ENCODE assay signal across 2 cellular contexts in the genomic region with DNA sequence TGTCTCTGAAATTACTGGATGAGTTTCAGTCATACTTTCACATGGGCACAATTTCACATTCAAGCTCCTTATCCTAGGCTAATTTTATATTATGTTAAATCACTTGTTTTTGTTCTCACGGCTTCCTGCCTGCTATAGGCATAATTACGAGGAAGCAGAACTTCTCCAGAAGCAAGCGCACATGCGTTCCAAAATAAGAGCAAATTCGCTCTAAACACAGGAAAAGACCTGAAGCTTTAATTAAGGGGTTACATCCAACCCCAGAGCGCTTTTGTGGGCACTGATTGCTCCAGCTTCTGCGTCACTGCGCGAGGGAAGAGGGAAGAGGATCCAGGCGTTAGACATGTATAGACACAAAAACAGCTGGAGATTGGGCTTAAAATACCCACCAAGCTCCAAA.
TF ChIP-seq lines count a peak whose summit lies in the region.

A gene with protein sequence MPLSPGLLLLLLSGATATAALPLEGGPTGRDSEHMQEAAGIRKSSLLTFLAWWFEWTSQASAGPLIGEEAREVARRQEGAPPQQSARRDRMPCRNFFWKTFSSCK (plus strand): TSS at position 301 of the 400 bp plus-strand sequence. CDS start 193 bp downstream, outside the sequence.

TF ChIP-seq in GM23338, 12 proteins besides CTCF, POLR2A, EP300 and RAD21 (continued from another document):
- TF ChIP-seq EZH2phosphoT487 (IDR thresholded peaks at IDR 0.05; ENCODE audit: unreplicated experiment) = no peak

TF ChIP-seq in WTC11, 78 proteins besides CTCF, POLR2A, EP300 and RAD21:
- TF ChIP-seq RELA (CRISPR knock-in tag; IDR thresholded peaks at IDR 0.05; ENCODE audit: borderline replicate concordance) (no peak), CREM (CRISPR knock-in tag; IDR thresholded peaks at IDR 0.05) (no peak), ZNF396 (CRISPR knock-in tag; IDR thresholded peaks at IDR 0.05; ENCODE audit: borderline replicate concordance) (no peak), ATF6 (CRISPR knock-in tag; IDR thresholded peaks at IDR 0.05) (no peak), ZNF121 (CRISPR knock-in tag; IDR thresholded peaks at IDR 0.05) (no peak), ATF2 (CRISPR knock-in tag; IDR thresholded peaks at IDR 0.05; ENCODE audit: borderline replicate concordance, low read depth) (no peak)
- TF ChIP-seq, protein P1, sequence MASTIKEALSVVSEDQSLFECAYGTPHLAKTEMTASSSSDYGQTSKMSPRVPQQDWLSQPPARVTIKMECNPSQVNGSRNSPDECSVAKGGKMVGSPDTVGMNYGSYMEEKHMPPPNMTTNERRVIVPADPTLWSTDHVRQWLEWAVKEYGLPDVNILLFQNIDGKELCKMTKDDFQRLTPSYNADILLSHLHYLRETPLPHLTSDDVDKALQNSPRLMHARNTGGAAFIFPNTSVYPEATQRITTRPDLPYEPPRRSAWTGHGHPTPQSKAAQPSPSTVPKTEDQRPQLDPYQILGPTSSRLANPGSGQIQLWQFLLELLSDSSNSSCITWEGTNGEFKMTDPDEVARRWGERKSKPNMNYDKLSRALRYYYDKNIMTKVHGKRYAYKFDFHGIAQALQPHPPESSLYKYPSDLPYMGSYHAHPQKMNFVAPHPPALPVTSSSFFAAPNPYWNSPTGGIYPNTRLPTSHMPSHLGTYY (CRISPR knock-in tag; IDR thresholded peaks at IDR 0.05) = no peak
